8 cellular contexts compared by ENCODE assay signal in the genomic region with DNA sequence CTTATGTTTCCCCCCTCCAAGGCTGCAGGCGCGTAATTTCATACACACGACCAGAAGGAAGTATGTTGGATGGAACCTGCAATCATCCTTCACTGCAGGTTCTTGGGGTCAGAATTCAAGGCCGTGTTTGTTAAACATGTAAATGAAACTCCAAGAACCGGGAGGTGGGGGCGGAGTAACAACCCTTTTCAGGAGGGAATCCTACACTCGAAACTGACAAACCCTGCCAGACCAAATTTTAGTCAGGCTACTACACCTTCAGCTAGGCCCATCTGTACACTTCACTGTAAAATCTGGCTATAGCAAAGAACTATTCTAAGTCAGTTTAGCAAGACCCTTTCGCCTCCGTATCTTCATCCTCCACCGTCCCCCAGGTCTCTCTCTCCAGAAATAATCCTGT. TPM values are rescaled to one million over a fixed set of nuclear protein-coding genes. Genes with fewer than 3 reads are reported as not detected.
DNase-seq lines count a peak whose midpoint lies in the region; ATAC-seq lines count a peak whose summit lies in the region.

No MANE protein-coding gene starts in this region.

- H3K27me3 Mint-ChIP-seq in activated T-cell treated with anti-CD3 and anti-CD28 coated beads, Interleukin-2, amount 50 U/mL, for 24 hours: no peaks in the 10 kb centered on the region
- H3K27me3 Mint-ChIP-seq in activated CD8-positive, alpha-beta T cell treated with anti-CD3 and anti-CD28 coated beads, Interleukin-2, amount 10 ng/mL, durations not matched to agents 7 days and 5 days (ENCODE audit: low read depth): no peaks in the 10 kb centered on the region

- peak overlapping the region; percentile 92 for H3K4me3 Mint-ChIP-seq in activated T-cell treated with anti-CD3 and anti-CD28 coated beads, Interleukin-2, amount 50 U/mL, for 24 hours
- H3K4me3 Mint-ChIP-seq in activated CD8-positive, alpha-beta T cell treated with anti-CD3 and anti-CD28 coated beads, Interleukin-2, amount 10 ng/mL, durations not matched to agents 7 days and 5 days: peak overlapping the region; percentile 79

- peaks cover 20% of the 10 kb centered on the region for H3K9me3 Mint-ChIP-seq in activated T-cell treated with anti-CD3 and anti-CD28 coated beads, Interleukin-2, amount 50 U/mL, for 24 hours
- H3K9me3 Mint-ChIP-seq in activated CD8-positive, alpha-beta T cell treated with anti-CD3 and anti-CD28 coated beads, Interleukin-2, amount 10 ng/mL, durations not matched to agents 7 days and 5 days (ENCODE audit: insufficient read depth): peaks cover 23% of the 10 kb centered on the region

- no peak for ATAC-seq in activated CD8-positive, alpha-beta T cell treated with anti-CD3 and anti-CD28 coated beads, Interleukin-2, amount 10 ng/mL, durations not matched to agents 7 days and 5 days
- no peak for ATAC-seq in HG02571 (IDR thresholded peaks at IDR 0.05; ENCODE audit: unreplicated experiment)

- CTCF ChIA-PET in activated CD8-positive, alpha-beta T cell treated with anti-CD3 and anti-CD28 coated beads, Interleukin-2, amount 10 ng/mL, durations not matched to agents 7 days and 5 days (lab: Charles Lee): no interaction called here

- peak overlapping the region; percentile 85 for H3K27ac ChIP-seq in substantia nigra (ENCODE audit: low read depth, low read length, poor library complexity, severe bottlenecking)

- POLR2A ChIA-PET in activated CD8-positive, alpha-beta T cell treated with anti-CD3 and anti-CD28 coated beads, Interleukin-2, amount 10 ng/mL, durations not matched to agents 7 days and 5 days (lab: Charles Lee): no interaction called here

- H3K4me1 Mint-ChIP-seq in activated T-cell treated with anti-CD3 and anti-CD28 coated beads, Interleukin-2, amount 50 U/mL, for 24 hours (ENCODE audit: low read depth): peaks cover 21% of the 10 kb centered on the region
- H3K4me1 Mint-ChIP-seq in activated CD8-positive, alpha-beta T cell treated with anti-CD3 and anti-CD28 coated beads, Interleukin-2, amount 10 ng/mL, durations not matched to agents 7 days and 5 days (ENCODE audit: low read depth): peaks cover 14% of the 10 kb centered on the region

- no peak for DNase-seq in activated T-cell treated with anti-CD3 and anti-CD28 coated beads, Interleukin-2, amount 50 U/mL, for 24 hours
- DNase-seq in activated T-cell treated with anti-CD3 and anti-CD28 coated beads, Interleukin-2, amount 50 U/mL, for 1 hour: no peak
- DNase-seq in activated CD8-positive, alpha-beta T cell treated with anti-CD3 and anti-CD28 coated beads, Interleukin-2, amount 10 ng/mL, durations not matched to agents 7 days and 5 days: peak; percentile 20
- DNase-seq in iPS-NIHi7 (ENCODE audit: extremely low spot score): peak; percentile 9
- peak in 1 of 49 donors; percentile 2 for DNase-seq in substantia nigra (lab: John Stamatoyannopoulos, UW)
- no peak for DNase-seq in NCI-H2196 treated with DMSO at 0.1 percent for 48 hours (lab: John Stamatoyannopoulos, UW; ENCODE audit: unreplicated experiment)
- DNase-seq in SKM-1 (lab: John Stamatoyannopoulos, UW; ENCODE audit: unreplicated experiment): no peak

- H3K27ac Mint-ChIP-seq in activated T-cell treated with anti-CD3 and anti-CD28 coated beads, Interleukin-2, amount 50 U/mL, for 24 hours: no peak overlapping the region
- H3K27ac Mint-ChIP-seq in activated CD8-positive, alpha-beta T cell treated with anti-CD3 and anti-CD28 coated beads, Interleukin-2, amount 10 ng/mL, durations not matched to agents 7 days and 5 days: peak overlapping the region; percentile 78

- H3K36me3 Mint-ChIP-seq in activated T-cell treated with anti-CD3 and anti-CD28 coated beads, Interleukin-2, amount 50 U/mL, for 24 hours (ENCODE audit: low read depth): peaks cover 51% of the 10 kb centered on the region
- H3K36me3 Mint-ChIP-seq in activated CD8-positive, alpha-beta T cell treated with anti-CD3 and anti-CD28 coated beads, Interleukin-2, amount 10 ng/mL, durations not matched to agents 7 days and 5 days (ENCODE audit: low read depth): peaks cover 33% of the 10 kb centered on the region

RNA-seq across cellular contexts. Expression of a gene that starts 1.2 kb away (rescaled TPM):
- total RNA-seq in activated CD8-positive, alpha-beta T cell treated with anti-CD3 and anti-CD28 coated beads, Interleukin-2, amount 10 ng/mL, durations not matched to agents 7 days and 5 days: 1 to 10 TPM; 4.4 to 5.0 TPM

Comparison
In these comparisons a context has a peak if more than half of its experiments do, and no peak if none do; other contexts are left out.
1. DNase-seq: peak in activated CD8-positive, alpha-beta T cell treated with anti-CD3 and anti-CD28 coated beads, Interleukin-2, amount 10 ng/mL, durations not matched to agents 7 days and 5 days (single experiment) and iPS-NIHi7 (single experiment); none in activated T-cell treated with anti-CD3 and anti-CD28 coated beads, Interleukin-2, amount 50 U/mL, for 24 hours (single experiment), activated T-cell treated with anti-CD3 and anti-CD28 coated beads, Interleukin-2, amount 50 U/mL, for 1 hour (single experiment), NCI-H2196 treated with DMSO at 0.1 percent for 48 hours (single experiment) and SKM-1 (single experiment).